In the genomic region with DNA sequence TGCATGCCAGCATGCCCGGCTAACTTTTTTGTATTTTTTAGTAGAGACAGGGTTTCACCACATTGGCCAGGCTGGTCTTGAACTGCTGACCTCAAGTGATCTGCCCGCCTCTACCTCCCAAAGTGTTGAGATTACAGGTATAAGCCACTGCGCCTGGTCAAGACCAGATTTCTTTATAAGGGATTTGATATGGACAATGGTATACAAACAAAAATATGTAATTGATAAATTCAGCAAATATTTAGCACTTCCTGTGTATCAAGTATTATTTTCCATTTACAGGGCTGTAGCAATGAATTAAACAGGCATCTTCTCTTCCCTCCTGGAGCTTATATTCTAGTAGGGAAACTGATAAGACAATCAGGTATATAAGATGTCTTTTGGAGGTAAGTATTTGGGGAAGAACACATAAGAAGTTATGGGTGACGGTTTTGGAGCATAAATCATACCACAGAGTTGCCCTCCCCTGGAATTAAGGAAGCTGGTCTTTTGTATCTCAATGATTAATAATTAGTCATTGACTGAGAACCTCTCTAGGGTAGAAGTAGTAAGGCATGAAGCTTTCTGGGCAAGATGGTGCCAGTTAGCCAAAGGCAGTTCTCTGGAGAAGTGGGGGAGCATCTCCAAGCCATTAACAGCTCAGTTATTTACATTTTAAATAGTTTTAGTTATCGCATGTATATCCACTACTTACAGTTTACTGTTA, we compare ENCODE assay signal across 18 cellular contexts.
"Had no signal": no experiment of that assay in that cellular context is flagged by ENCODE, and none has a peak within 500 bp of the region (broad histone marks: within the 10 kb centered on the region; RNA-seq: fewer than 3 reads in every experiment).

No MANE protein-coding gene starts in this region.

- H2AFZ ChIP-seq: parathyroid adenoma had no signal

- ATAC-seq: activated CD8-positive, alpha-beta T cell treated with anti-CD3 and anti-CD28 coated beads for 36 hours; left colon; naive thymus-derived CD4-positive, alpha-beta T cell; stimulated activated naive CD8-positive, alpha-beta T cell treated with anti-CD3 and anti-CD28 coated beads, Interleukin-15, amount 100 ng/mL, for 72 hours had no signal

- H3K9me3 ChIP-seq: colonic mucosa, testis had no signal

- H3K27ac ChIP-seq: colonic mucosa, parathyroid adenoma, testis had no signal

- H3K4me1 ChIP-seq: colonic mucosa, parathyroid adenoma, testis had no signal

- H3K36me3 ChIP-seq: colonic mucosa had no signal

- H3K27me3 ChIP-seq: colonic mucosa, testis had no signal

- DNase-seq: activated CD4-positive, alpha-beta T cell treated with anti-CD3 and anti-CD28 coated beads for 4 hours; activated CD8-positive, alpha-beta memory T cell treated with anti-CD3 and anti-CD28 coated beads, Interleukin-2, amount 50 U/mL, for 4 hours; activated CD8-positive, alpha-beta T cell treated with anti-CD3 and anti-CD28 coated beads for 36 hours; activated naive CD4-positive, alpha-beta T cell treated with Interleukin-2 at 50 U/mL for 16 hours; caudate nucleus; colonic mucosa; effector CD4-positive, alpha-beta T cell; hypothalamus; left colon; naive thymus-derived CD4-positive, alpha-beta T cell; retina; stimulated activated CD4-positive, alpha-beta T cell treated with anti-CD3 and anti-CD28 coated beads, Interleukin-15, amount 100 ng/mL, for 24 hours; stimulated activated CD4-positive, alpha-beta T cell treated with anti-CD3 and anti-CD28 coated beads, Interleukin-4, amount 100 ng/mL, for 24 hours; stimulated activated naive CD8-positive, alpha-beta T cell treated with anti-CD3 and anti-CD28 coated beads, Interleukin-15, amount 100 ng/mL, for 72 hours; T1000; testis had no signal

- H3K9ac ChIP-seq: parathyroid adenoma had no signal

- H3K4me3 ChIP-seq: colonic mucosa, lung, testis had no signal
